In the genomic region with DNA sequence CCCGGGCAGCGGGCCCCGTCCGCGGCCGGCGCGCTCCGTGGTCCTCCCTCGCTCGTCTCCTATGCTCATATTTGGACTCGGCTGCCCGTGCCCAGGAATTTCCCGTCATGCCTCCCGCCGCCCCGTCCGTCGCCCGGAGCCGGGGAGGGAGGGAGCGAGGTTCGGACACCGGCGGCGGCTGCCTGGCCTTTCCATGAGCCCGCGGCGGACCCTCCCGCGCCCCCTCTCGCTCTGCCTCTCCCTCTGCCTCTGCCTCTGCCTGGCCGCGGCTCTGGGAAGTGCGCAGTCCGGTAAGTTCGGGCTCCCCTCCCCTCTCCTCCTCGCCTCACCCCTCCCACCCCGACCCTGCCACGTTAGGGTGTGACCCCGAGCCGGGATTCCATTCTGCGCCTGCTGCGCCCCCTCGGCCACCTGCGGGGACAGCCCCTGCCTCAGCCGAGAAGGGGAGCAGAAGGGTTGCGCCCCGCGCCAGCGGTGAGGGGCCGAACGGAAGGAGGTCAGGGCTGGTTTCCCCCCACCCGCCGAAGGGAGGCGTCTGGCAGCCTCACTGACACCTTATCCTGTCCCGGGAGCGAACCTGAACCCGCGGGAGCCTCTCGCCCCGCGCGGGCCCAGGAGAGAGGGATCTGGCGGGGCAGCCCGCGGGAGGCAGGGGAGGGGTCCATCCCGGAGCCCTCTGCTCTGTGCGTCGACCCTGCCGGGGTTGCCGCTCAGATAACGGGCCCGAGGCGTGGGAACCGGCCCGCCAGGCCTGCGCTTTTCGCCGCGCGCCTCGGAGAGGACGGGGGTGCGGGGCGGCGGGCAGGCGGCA, we compare ENCODE assay signal across 8 cellular contexts. TPM values are rescaled to one million over a fixed set of nuclear protein-coding genes. Genes with fewer than 3 reads are reported as not detected.
A peak's percentile ranks its signal among the peaks of the same experiment; 100 is the strongest.
DNase-seq lines count a peak whose midpoint lies in the region; ATAC-seq and TF ChIP-seq lines count a peak whose summit lies in the region.

A gene (plus strand): TSS at position 108 of the 811 bp plus-strand sequence. CDS start 29,897 bp downstream, outside the sequence.

- peaks cover 5% of the 10 kb centered on the region for H3K4me1 Mint-ChIP-seq in endothelial cell (ENCODE audit: unreplicated experiment)
- H3K4me1 Mint-ChIP-seq in memory B cell: peaks cover 5% of the 10 kb centered on the region

- H3K36me3 Mint-ChIP-seq in endothelial cell (ENCODE audit: low read depth, unreplicated experiment): no peaks in the 10 kb centered on the region
- H3K36me3 Mint-ChIP-seq in memory B cell: no peaks in the 10 kb centered on the region

- peaks cover 48 to 59% (median 54%) of the 10 kb centered on the region in 11 experiments for H3K27me3 ChIP-seq in BLaER1 treated with 17β-estradiol and CSF1 and Interleukin-3, amounts not matched to agents 10 nM and 100 nM
- peaks cover 10% of the 10 kb centered on the region for H3K27me3 ChIP-seq in suprapubic skin

- H4K20me1 ChIP-seq in BLaER1 treated with 17β-estradiol and CSF1 and Interleukin-3, amounts not matched to agents 10 nM and 100 nM: peaks cover 0 to 12% (median 0%) of the 10 kb centered on the region in 11 experiments; a peak in 1 of 22 replicates

- H3K27ac ChIP-seq in BLaER1 treated with 17β-estradiol and CSF1 and Interleukin-3, amounts not matched to agents 10 nM and 100 nM: no peak within 1 kb of the TSS
- H3K27ac ChIP-seq in suprapubic skin: peak within 1 kb of the TSS; percentile 73

- peaks cover 0 to 18% (median 12%) of the 10 kb centered on the region in 11 experiments; a peak in 17 of 22 replicates for H3K9me3 ChIP-seq in BLaER1 treated with 17β-estradiol and CSF1 and Interleukin-3, amounts not matched to agents 10 nM and 100 nM (replicated peaks in 1 of 11)
- H3K9me3 ChIP-seq in suprapubic skin: no peaks in the 10 kb centered on the region

- H3K4me1 ChIP-seq in BLaER1 treated with 17β-estradiol and CSF1 and Interleukin-3, amounts not matched to agents 10 nM and 100 nM: peaks cover 0 to 9% (median 7%) of the 10 kb centered on the region in 10 experiments; a peak in 13 of 20 replicates
- peaks cover 19% of the 10 kb centered on the region for H3K4me1 ChIP-seq in suprapubic skin

- no peak for TF ChIP-seq EP300 in suprapubic skin (IDR thresholded peaks at IDR 0.05)

- peak within 1 kb of the TSS in 8 of 11 experiments; percentile 14 to 59 (median 42); a peak in 9 of 22 replicates for H3K9ac ChIP-seq in BLaER1 treated with 17β-estradiol and CSF1 and Interleukin-3, amounts not matched to agents 10 nM and 100 nM

- ATAC-seq in GM19035 (IDR thresholded peaks at IDR 0.05; ENCODE audit: unreplicated experiment) (peak; percentile 81), HG03354 (IDR thresholded peaks at IDR 0.05; ENCODE audit: poor library complexity, severe bottlenecking, unreplicated experiment) (peak; percentile 72), memory B cell (ENCODE audit: low read depth) (peak; percentile 70)

- TF ChIP-seq POLR2A in suprapubic skin (IDR thresholded peaks at IDR 0.05): no peak

- peak within 1 kb of the TSS; percentile 81 to 99 (median 88) for H3K4me2 ChIP-seq in BLaER1 treated with 17β-estradiol and CSF1 and Interleukin-3, amounts not matched to agents 10 nM and 100 nM

- DNase-seq in endothelial cell (ENCODE audit: low spot score): peak; percentile 73
- DNase-seq in memory B cell (ENCODE audit: low spot score in 2 of 2): peak; percentile 3 to 22
- DNase-seq in suprapubic skin (ENCODE audit: low spot score in 2 of 2): peak; percentile 75 to 83
- no peak for DNase-seq in SKM-1 (lab: John Stamatoyannopoulos, UW; ENCODE audit: unreplicated experiment)

- H3K27me3 Mint-ChIP-seq in endothelial cell (ENCODE audit: unreplicated experiment): peaks cover 2% of the 10 kb centered on the region
- peaks cover 22% of the 10 kb centered on the region for H3K27me3 Mint-ChIP-seq in memory B cell

- H3K27ac Mint-ChIP-seq in endothelial cell (ENCODE audit: unreplicated experiment) (no peak within 1 kb of the TSS), memory B cell (no peak within 1 kb of the TSS)

- peak within 1 kb of the TSS; percentile 51 to 68 (median 56) for H3K4me3 ChIP-seq in BLaER1 treated with 17β-estradiol and CSF1 and Interleukin-3, amounts not matched to agents 10 nM and 100 nM
- H3K4me3 ChIP-seq in WI38 (ENCODE audit: low read depth, low read length) (peak within 1 kb of the TSS; percentile 94), suprapubic skin (peak within 1 kb of the TSS; percentile 67)

- no peaks in the 10 kb centered on the region for H3K9me3 Mint-ChIP-seq in endothelial cell (ENCODE audit: unreplicated experiment)
- no peaks in the 10 kb centered on the region for H3K9me3 Mint-ChIP-seq in memory B cell

- TF ChIP-seq CTCF in WI38 (IDR thresholded peaks at IDR 0.05; ENCODE audit: low read depth, low read length): no peak
- TF ChIP-seq CTCF in endothelial cell (IDR thresholded peaks at IDR 0.05; ENCODE audit: unreplicated experiment): no peak
- no peak for TF ChIP-seq CTCF in suprapubic skin (IDR thresholded peaks at IDR 0.05)

- H3K36me3 ChIP-seq in BLaER1 treated with 17β-estradiol and CSF1 and Interleukin-3, amounts not matched to agents 10 nM and 100 nM: no peaks in the 10 kb centered on the region
- no peaks in the 10 kb centered on the region for H3K36me3 ChIP-seq in suprapubic skin

- H3K4me3 Mint-ChIP-seq in endothelial cell (ENCODE audit: unreplicated experiment) (peak within 1 kb of the TSS; percentile 90), memory B cell (peak within 1 kb of the TSS; percentile 76)

- WGBS in suprapubic skin: 0% methylated on average over 38 of the region's 88 CpGs

RNA-seq across cellular contexts. Expression of the gene that starts here (rescaled TPM):
- total RNA-seq in endothelial cell (ENCODE audit: unreplicated experiment): 19.9 TPM
- 10 to 100 TPM in 2 of 4 donors, 1 to 10 TPM in 2; 5.2 to 16.9 (median 9.8) TPM for total RNA-seq in suprapubic skin
